In the genomic region with DNA sequence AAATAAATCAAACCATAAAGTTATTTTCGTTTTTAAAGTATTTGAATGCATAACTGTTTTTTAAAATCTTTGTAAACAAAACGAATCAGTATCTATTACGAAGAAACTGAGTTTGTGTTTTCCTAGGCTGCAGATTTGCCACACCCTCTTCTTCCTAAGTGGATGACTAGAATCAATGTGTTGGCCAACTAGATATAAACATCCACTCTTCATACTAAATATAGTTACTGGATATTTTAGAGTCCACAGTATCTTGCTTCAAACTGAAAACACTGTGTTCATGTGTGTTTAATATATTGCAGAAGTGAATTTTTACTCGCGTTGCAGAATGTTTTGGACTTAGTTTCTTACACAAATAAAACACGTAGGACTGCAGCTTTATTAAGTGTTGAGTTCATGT, we compare ENCODE assay signal across 8 cellular contexts.
DNase-seq lines count a peak whose midpoint lies in the region; ATAC-seq, FAIRE-seq and TF ChIP-seq lines count a peak whose summit lies in the region.

No MANE protein-coding gene starts in this region.

- H3K4ac ChIP-seq in H9 (ENCODE audit: low read depth, low read length) = no peak overlapping the region

- no peak overlapping the region for H3K4me2 ChIP-seq in H9 (ENCODE audit: insufficient read depth, insufficient read length, low read length)

- H3K79me2 ChIP-seq in H9 (ENCODE audit: insufficient read depth, low read length) = no peaks in the 10 kb centered on the region

- no peak overlapping the region for H2BK12ac ChIP-seq in H9 (ENCODE audit: insufficient read length, low read depth, low read length)

- H3K4me3 ChIP-seq in WI38 (ENCODE audit: low read depth, low read length) (peak overlapping the region; percentile 85), skeletal muscle tissue (ENCODE audit: low read length in 3 of 3) (peak overlapping the region; percentile 76 to 93 (median 88))

- peaks cover 0 to 2% (median 1%) of the 10 kb centered on the region in 3 experiments; a peak in 3 of 7 replicates for H3K36me3 Mint-ChIP-seq in H9 (ENCODE audit: insufficient read depth in 1 of 3, low read depth in 3 of 3)

- H2BK15ac ChIP-seq in H9 (ENCODE audit: low read depth, low read length) = no peak overlapping the region

- no peak overlapping the region for H2BK20ac ChIP-seq in H9 (ENCODE audit: low read depth, low read length, poor library complexity, severe bottlenecking)

- H3K27ac Mint-ChIP-seq in H9 = no peak overlapping the region

- H3K9ac ChIP-seq in H9 (ENCODE audit: extremely low read depth, insufficient read length, low read length) (no peak overlapping the region), skeletal muscle tissue (ENCODE audit: low read depth in 1 of 3, low read length in 3 of 3) (peak overlapping the region in 2 of 3 donors; percentile 86 to 87)

- no peak overlapping the region for H2BK5ac ChIP-seq in H9 (ENCODE audit: insufficient read length, low read length)

- H3K23ac ChIP-seq in H9 (ENCODE audit: insufficient read length, low read depth, low read length) = no peak overlapping the region

- no peaks in the 10 kb centered on the region for H3K27me3 Mint-ChIP-seq in H9 (ENCODE audit: low read depth)

- DNase-seq in H9 (no peak), frontal cortex (ENCODE audit: low spot score in 2 of 2) (no peak), cerebellar nuclear complex (lab: John Stamatoyannopoulos, UW) (no peak), foreskin keratinocyte (no peak)

- no peak overlapping the region for H3K27ac ChIP-seq in H9 (ENCODE audit: insufficient read length, low read depth, low read length)
- H3K27ac ChIP-seq in skeletal muscle tissue (ENCODE audit: low read depth, low read length) = peak overlapping the region; percentile 97
- H3K27ac ChIP-seq in foreskin keratinocyte = no peak overlapping the region

- no peak overlapping the region for H3K18ac ChIP-seq in H9 (ENCODE audit: insufficient read length, low read depth, low read length)

- H4K20me1 ChIP-seq in H9 (ENCODE audit: control insufficient read depth, insufficient read depth, insufficient read length) = no peaks in the 10 kb centered on the region

- no peak overlapping the region for H4K91ac ChIP-seq in H9 (ENCODE audit: insufficient read length, low read depth, low read length)

- H3K9me3 ChIP-seq in H9 (ENCODE audit: control insufficient read depth, low read depth, low read length) (no peaks in the 10 kb centered on the region), skeletal muscle tissue (ENCODE audit: control insufficient read depth in 3 of 3, low read length in 3 of 3) (no peaks in the 10 kb centered on the region)

- no peaks in the 10 kb centered on the region for H3K79me1 ChIP-seq in H9 (ENCODE audit: insufficient read depth, low read depth, low read length, poor library complexity, severe bottlenecking)

- no peak overlapping the region for H4K8ac ChIP-seq in H9 (replicated peaks; ENCODE audit: insufficient read length, low read depth, low read length)

- H3K56ac ChIP-seq in H9 (ENCODE audit: insufficient read length, low read depth, low read length) = no peak overlapping the region

- H3T11ph ChIP-seq in H9 (ENCODE audit: low read length) = no peak overlapping the region

- H3K14ac ChIP-seq in H9 (ENCODE audit: insufficient read depth, low read length) = no peak overlapping the region

- WGBS in H9 (ENCODE audit: extremely low coverage, insufficient read length, low lambda C conversion rate) = no CpG with 5 or more reads among the region's 6 CpGs

- H3K23me2 ChIP-seq in H9 (ENCODE audit: insufficient read length, low read depth, low read length, poor library complexity, severe bottlenecking) = no peaks in the 10 kb centered on the region

- FAIRE-seq in frontal cortex (lab: Jason Lieb, UNC) = peak; percentile 8

- peaks cover 0 to 4% (median 0%) of the 10 kb centered on the region in 3 donors for H3K36me3 ChIP-seq in skeletal muscle tissue (ENCODE audit: control insufficient read depth in 3 of 3, insufficient read depth in 3 of 3, low read length in 3 of 3)

- H3K4me3 Mint-ChIP-seq in H9 = peak overlapping the region; percentile 87 to 94

- H3K27me3 ChIP-seq in H9 (ENCODE audit: insufficient read depth, low read length) (no peaks in the 10 kb centered on the region), skeletal muscle tissue (ENCODE audit: control insufficient read depth in 3 of 3, insufficient read depth in 3 of 3, low read length in 3 of 3) (no peaks in the 10 kb centered on the region), foreskin keratinocyte (no peaks in the 10 kb centered on the region)

- no peak overlapping the region for H2AFZ ChIP-seq in H9 (ENCODE audit: low read length)

- no peak for TF ChIP-seq CTCF in H9 (conservative IDR thresholded peaks at IDR 0.05)
- TF ChIP-seq CTCF in WI38 (IDR thresholded peaks at IDR 0.05; ENCODE audit: low read depth, low read length) = no peak
- no peak for TF ChIP-seq CTCF in foreskin keratinocyte (conservative IDR thresholded peaks at IDR 0.05)

- H2AK5ac ChIP-seq in H9 (ENCODE audit: insufficient read length, low read length) = no peak overlapping the region

- ATAC-seq in foreskin keratinocyte = no peak
- ATAC-seq in GM21528 (IDR thresholded peaks at IDR 0.05; ENCODE audit: low FRiP score, unreplicated experiment) = no peak
- no peak for ATAC-seq in GM21390 (IDR thresholded peaks at IDR 0.05; ENCODE audit: unreplicated experiment)

- peaks cover 0 to 2% of the 10 kb centered on the region in 2 experiments; a peak in 1 of 5 replicates for H3K9me3 Mint-ChIP-seq in H9

- H3K4me1 Mint-ChIP-seq in H9 = peaks cover 12 to 14% of the 10 kb centered on the region in 2 experiments

- H4K5ac ChIP-seq in H9 (ENCODE audit: insufficient read length, low read depth, low read length) = no peak overlapping the region

- no peak overlapping the region for H2BK120ac ChIP-seq in H9 (ENCODE audit: low read depth, low read length, poor library complexity, severe bottlenecking)

- H3K4me1 ChIP-seq in H9 (ENCODE audit: insufficient read depth, low read length) (no peaks in the 10 kb centered on the region), skeletal muscle tissue (ENCODE audit: control insufficient read depth in 3 of 3, insufficient read depth in 3 of 3, low read length in 3 of 3) (peaks cover 3 to 13% (median 11%) of the 10 kb centered on the region in 3 donors), foreskin keratinocyte (peaks cover 6% of the 10 kb centered on the region)
